In the genomic region with DNA sequence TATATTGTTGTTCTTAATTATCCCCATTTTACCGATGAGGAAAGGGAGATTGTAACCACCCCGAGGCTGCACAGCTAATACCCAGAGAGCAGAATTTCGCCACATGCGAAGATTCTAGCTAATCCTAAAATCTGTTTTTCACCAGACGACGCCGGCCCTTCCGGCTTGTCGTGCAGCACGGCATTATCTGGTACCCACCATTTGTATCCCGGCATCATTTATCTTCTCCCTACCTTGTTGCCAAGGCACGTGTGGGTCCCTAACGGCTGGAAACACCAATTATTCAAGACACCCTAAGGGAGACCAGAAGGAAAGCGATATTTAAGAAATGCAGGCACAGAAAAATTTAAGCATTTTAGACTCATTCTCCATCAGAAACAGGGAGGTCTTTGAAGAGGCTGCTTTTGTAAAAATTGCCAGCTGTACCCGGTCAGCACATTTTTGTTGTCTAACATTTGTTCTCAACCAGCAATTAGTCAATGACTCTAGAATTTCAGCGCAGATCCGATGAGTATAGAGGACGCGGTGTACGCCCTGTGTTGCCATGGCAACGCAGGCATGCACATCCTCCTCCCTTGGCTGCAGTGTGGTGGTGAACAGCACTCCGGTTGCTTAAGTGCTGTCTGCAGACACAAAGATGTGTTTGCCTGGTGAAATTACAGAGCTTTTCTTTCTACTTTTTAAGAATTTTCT, we compare ENCODE assay signal across 8 cellular contexts.
DNase-seq lines count a peak whose midpoint lies in the region; ATAC-seq and TF ChIP-seq lines count a peak whose summit lies in the region.

No MANE protein-coding gene starts in this region.

- H3K27me3 ChIP-seq in cardiac muscle cell (no peaks in the 10 kb centered on the region), Caco-2 (replicated peaks; ENCODE audit: control insufficient read depth, insufficient read depth, low read length) (no peaks in the 10 kb centered on the region)

- no peaks in the 10 kb centered on the region for H3K9me3 ChIP-seq in cardiac muscle cell (ENCODE audit: low read depth)
- H3K9me3 ChIP-seq in Caco-2, result no peaks in the 10 kb centered on the region

- H3K36me3 Mint-ChIP-seq in Caco-2 (ENCODE audit: insufficient read depth, unreplicated experiment), result peaks cover 5% of the 10 kb centered on the region

- CTCF ChIA-PET in Caco-2 (lab: Charles Lee), result no interaction called here

- DNase-seq in A172 (ENCODE audit: low spot score), result peak; percentile 89
- DNase-seq in NCI-H1092 treated with DMSO at 0.1 percent for 48 hours (lab: John Stamatoyannopoulos, UW), result peak; percentile 28
- peak; percentile 97 for DNase-seq in amniotic epithelial cell (ENCODE audit: low read depth)
- peak; percentile 54 to 98 for DNase-seq in cardiac muscle cell (ENCODE audit: low read depth in 1 of 2, low spot score in 1 of 2)
- peak; percentile 93 for DNase-seq in putamen (ENCODE audit: low spot score)
- DNase-seq in GF-D8 (lab: John Stamatoyannopoulos, UW), result no peak
- no peak for DNase-seq in Caco-2

- H3K9me3 Mint-ChIP-seq in Caco-2 (ENCODE audit: unreplicated experiment), result no peaks in the 10 kb centered on the region

- H3K36me3 ChIP-seq in cardiac muscle cell, result no peaks in the 10 kb centered on the region
- no peaks in the 10 kb centered on the region for H3K36me3 ChIP-seq in Caco-2 (ENCODE audit: control insufficient read depth, insufficient read depth, low read length)

- ATAC-seq in HG03378 (IDR thresholded peaks at IDR 0.05; ENCODE audit: unreplicated experiment), result no peak

- intact Hi-C loops in Caco-2 (cut with micrococcal nuclease; ENCODE audit: unreplicated experiment), result no loop called here

- no peak overlapping the region for H3K4me3 ChIP-seq in cardiac muscle cell
- no peak overlapping the region for H3K4me3 ChIP-seq in Caco-2 (ENCODE audit: low read depth, low read length)

- no peak overlapping the region for H3K27ac Mint-ChIP-seq in Caco-2 (ENCODE audit: unreplicated experiment)

- H3K27me3 Mint-ChIP-seq in Caco-2 (ENCODE audit: insufficient read depth, unreplicated experiment), result no peaks in the 10 kb centered on the region

- no peaks in the 10 kb centered on the region for H3K4me1 Mint-ChIP-seq in Caco-2 (ENCODE audit: low read depth, unreplicated experiment)

- POLR2A ChIA-PET in Caco-2 (lab: Charles Lee), result no interaction called here

- no TSS peak for BruUV-seq in Caco-2 (replicated peaks; lab: Mats Ljungman, UMichigan)

- H3K27ac ChIP-seq in cardiac muscle cell, result no peak overlapping the region

- H3K4me1 ChIP-seq in cardiac muscle cell (ENCODE audit: low read depth) (no peaks in the 10 kb centered on the region), Caco-2 (no peaks in the 10 kb centered on the region)

- TF ChIP-seq CTCF in cardiac muscle cell (IDR thresholded peaks at IDR 0.05; ENCODE audit: low read depth, low read length) (no peak), Caco-2 (IDR thresholded peaks at IDR 0.05; ENCODE audit: insufficient read depth in 1 of 2, low read depth in 1 of 2, low read length in 1 of 2, severe bottlenecking in 1 of 2, unreplicated experiment in 1 of 2) (no peak)

- no peak overlapping the region for H3K4me3 Mint-ChIP-seq in Caco-2 (ENCODE audit: unreplicated experiment)

Comparison
In these comparisons a context has a peak if more than half of its experiments do, and no peak if none do; other contexts are left out.
1. DNase-seq: peak in A172 (single experiment), NCI-H1092 treated with DMSO at 0.1 percent for 48 hours (single experiment), amniotic epithelial cell (single experiment), cardiac muscle cell (2 of 2) and putamen (single experiment); none in GF-D8 (single experiment) and Caco-2 (0 of 2).